In genomic region chr17:41739661-41740352, GRCh38 we compare ENCODE assay signal across 13 cellular contexts. TPM values are rescaled to one million over a fixed set of nuclear protein-coding genes. Genes with fewer than 3 reads are reported as not detected.
DNase-seq lines count a peak whose midpoint lies in the region; ATAC-seq and TF ChIP-seq lines count a peak whose summit lies in the region.
"Had no signal": no experiment of that assay in that cellular context is flagged by ENCODE, and none has a peak within 500 bp of the region (broad histone marks: within the 10 kb centered on the region; RNA-seq: fewer than 3 reads in every experiment).

No MANE protein-coding gene starts in this region.

- peaks cover 32% of the 10 kb centered on the region for H3K27me3 Mint-ChIP-seq in mesothelial cell of epicardium (ENCODE audit: low read depth)

- no peaks in the 10 kb centered on the region for H3K36me3 ChIP-seq in body of pancreas (replicated peaks in 1 of 2; ENCODE audit: insufficient read depth in 1 of 2, low read depth in 2 of 2)
- H3K36me3 ChIP-seq in MM.1S (replicated peaks; ENCODE audit: insufficient read depth, low read length) = no peaks in the 10 kb centered on the region

- H2AFZ ChIP-seq in MM.1S (ENCODE audit: low read length) = no peak overlapping the region

- ATAC-seq in body of pancreas = peak; percentile 65
- no peak for ATAC-seq in HG02870 (IDR thresholded peaks at IDR 0.05; ENCODE audit: unreplicated experiment)
- ATAC-seq: left cardiac atrium had no signal

- H3K4me1 Mint-ChIP-seq in mesothelial cell of epicardium = peaks cover 14% of the 10 kb centered on the region

- H3K27ac Mint-ChIP-seq in mesothelial cell of epicardium = peak overlapping the region; percentile 68
- H3K27ac Mint-ChIP-seq: activated B cell treated with CpG ODN at 0.5 μM for 24 hours had no signal

- TF ChIP-seq CTCF in body of pancreas (IDR thresholded peaks at IDR 0.05) = no peak
- no peak for TF ChIP-seq CTCF in mesothelial cell of epicardium (IDR thresholded peaks at IDR 0.05; ENCODE audit: unreplicated experiment)
- TF ChIP-seq CTCF in MM.1S (IDR thresholded peaks at IDR 0.05; ENCODE audit: low read length) = no peak

- TF ChIP-seq POLR2A in body of pancreas (IDR thresholded peaks at IDR 0.05) = peak in 1 of 3 donors; percentile 38

- H3K9ac ChIP-seq in MM.1S (ENCODE audit: low read length) = no peak overlapping the region

- H3K4me1 ChIP-seq in body of pancreas = peaks cover 26% of the 10 kb centered on the region
- H3K4me1 ChIP-seq in MM.1S (ENCODE audit: low read length) = peaks cover 18% of the 10 kb centered on the region

- H3K9me2 ChIP-seq in MM.1S (replicated peaks; ENCODE audit: insufficient read depth, low read length) = no peaks in the 10 kb centered on the region

- H3K79me2 ChIP-seq in MM.1S (ENCODE audit: low read length) = no peaks in the 10 kb centered on the region

- H3K4me3 Mint-ChIP-seq in mesothelial cell of epicardium = no peak overlapping the region
- H3K4me3 Mint-ChIP-seq: activated B cell treated with CpG ODN at 0.5 μM for 24 hours had no signal

- H3K4me2 ChIP-seq in MM.1S (ENCODE audit: low read depth, low read length) = no peak overlapping the region

- no peaks in the 10 kb centered on the region for H3K9me3 Mint-ChIP-seq in mesothelial cell of epicardium
- H3K9me3 Mint-ChIP-seq: activated B cell treated with CpG ODN at 0.5 μM for 24 hours had no signal

- WGBS in body of pancreas, 2 donors = 56 to 63% methylated on average over 3 to 9 of the region's 9 CpGs

- no peaks in the 10 kb centered on the region for H3K9me3 ChIP-seq in body of pancreas
- H3K9me3 ChIP-seq in MM.1S (replicated peaks; ENCODE audit: insufficient read depth, low read length) = no peaks in the 10 kb centered on the region

- H3K4me3 ChIP-seq in body of pancreas = no peak overlapping the region
- H3K4me3 ChIP-seq in MM.1S (ENCODE audit: low read length) = no peak overlapping the region

- intact Hi-C loops in body of pancreas (cut with DNase I) = loop anchor here (2.0 kb wide), 1 partner anchor 63 kb away; no protein-coding TSS in a partner anchor

- H3K36me3 Mint-ChIP-seq in mesothelial cell of epicardium = no peaks in the 10 kb centered on the region

- H3F3A ChIP-seq in MM.1S (ENCODE audit: insufficient read depth, low read length) = no peaks in the 10 kb centered on the region

- H3K27ac ChIP-seq in body of pancreas (peak overlapping the region in 3 of 4 donors; percentile 51 to 68 (median 65)), MM.1S (ENCODE audit: low read length) (no peak overlapping the region)

- H3K27me3 ChIP-seq in body of pancreas = peaks cover 0 to 8% of the 10 kb centered on the region in 2 donors
- H3K27me3 ChIP-seq in MM.1S (replicated peaks; ENCODE audit: insufficient read depth, low read length) = peaks cover 29% of the 10 kb centered on the region

- H4K20me1 ChIP-seq in MM.1S (ENCODE audit: insufficient read depth, low read length) = no peaks in the 10 kb centered on the region

- DNase-seq in DMS53 (lab: John Stamatoyannopoulos, UW) (peak; percentile 87), M059J (ENCODE audit: low read depth) (peak; percentile 81), body of pancreas (peak in 3 of 4 donors; percentile 21 to 37 (median 28)), mesothelial cell of epicardium (ENCODE audit: low spot score in 2 of 2, unreplicated experiment in 2 of 2) (no peak), MM.1S (no peak), DMS79 (lab: John Stamatoyannopoulos, UW) (no peak), NCI-H1930 (lab: John Stamatoyannopoulos, UW) (no peak)
- DNase-seq: activated B cell treated with CpG ODN at 0.5 μM for 24 hours; activated T-cell treated with anti-CD3 and anti-CD28 coated beads, Interleukin-2, amount 50 U/mL, for 48 hours; left cardiac atrium; NCI-H2171 treated with DMSO at 0.1 percent for 48 hours; SHP77 had no signal

RNA-seq across cellular contexts. Expression of gene HAP1, which starts 5.4 kb away (rescaled TPM):
- 0.05 and 0.07 TPM in 2 replicates for total RNA-seq in M059J (2014; rRNA removed; shearing (Covaris generic))
- total RNA-seq in body of pancreas (1 to 10 TPM in 1 of 2 donors, under 1 TPM in 1; 0.52 to 1.3 TPM), mesothelial cell of epicardium (0.44 to 0.66 TPM (median 0.45 TPM) in 3 replicates)
- total RNA-seq: left cardiac atrium had no signal

RNA-seq across cellular contexts. Expression of gene GAST, which starts 27.7 kb away (rescaled TPM):
- total RNA-seq in M059J (2014; rRNA removed; shearing (Covaris generic)) = not detected in 2 replicates
- total RNA-seq in body of pancreas (not detected), mesothelial cell of epicardium (not detected in 3 replicates)
- total RNA-seq: activated B cell treated with CpG ODN at 0.5 μM for 24 hours, left cardiac atrium had no signal

RNA-seq across cellular contexts. Expression of gene JUP, which starts 46.7 kb away (rescaled TPM):
- total RNA-seq in M059J (2014; rRNA removed; shearing (Covaris generic)) = 17.4 and 24.5 TPM in 2 replicates
- total RNA-seq in body of pancreas (10 to 100 TPM; 67.9 to 85.4 TPM), mesothelial cell of epicardium (202 to 207 TPM (median 205 TPM) in 3 replicates)

RNA-seq across cellular contexts. Expression of gene EIF1, which starts 51.1 kb away (rescaled TPM):
- 54.4 and 64.1 TPM in 2 replicates for total RNA-seq in M059J (2014; rRNA removed; shearing (Covaris generic))
- 100 to 1,000 TPM in 1 of 2 donors, 10 to 100 TPM in 1; 99.5 to 120 TPM for total RNA-seq in body of pancreas
- total RNA-seq in mesothelial cell of epicardium = 600 to 610 TPM (median 606 TPM) in 3 replicates

Comparison
In these comparisons a context has a peak if more than half of its experiments do, and no peak if none do; other contexts are left out.
1. DNase-seq: peak in DMS53 (single experiment), M059J (single experiment) and body of pancreas (3 of 4); none in mesothelial cell of epicardium (0 of 2), MM.1S (single experiment), DMS79 (single experiment) and NCI-H1930 (0 of 2).